ENCODE assay signal across 8 cellular contexts in the genomic region with DNA sequence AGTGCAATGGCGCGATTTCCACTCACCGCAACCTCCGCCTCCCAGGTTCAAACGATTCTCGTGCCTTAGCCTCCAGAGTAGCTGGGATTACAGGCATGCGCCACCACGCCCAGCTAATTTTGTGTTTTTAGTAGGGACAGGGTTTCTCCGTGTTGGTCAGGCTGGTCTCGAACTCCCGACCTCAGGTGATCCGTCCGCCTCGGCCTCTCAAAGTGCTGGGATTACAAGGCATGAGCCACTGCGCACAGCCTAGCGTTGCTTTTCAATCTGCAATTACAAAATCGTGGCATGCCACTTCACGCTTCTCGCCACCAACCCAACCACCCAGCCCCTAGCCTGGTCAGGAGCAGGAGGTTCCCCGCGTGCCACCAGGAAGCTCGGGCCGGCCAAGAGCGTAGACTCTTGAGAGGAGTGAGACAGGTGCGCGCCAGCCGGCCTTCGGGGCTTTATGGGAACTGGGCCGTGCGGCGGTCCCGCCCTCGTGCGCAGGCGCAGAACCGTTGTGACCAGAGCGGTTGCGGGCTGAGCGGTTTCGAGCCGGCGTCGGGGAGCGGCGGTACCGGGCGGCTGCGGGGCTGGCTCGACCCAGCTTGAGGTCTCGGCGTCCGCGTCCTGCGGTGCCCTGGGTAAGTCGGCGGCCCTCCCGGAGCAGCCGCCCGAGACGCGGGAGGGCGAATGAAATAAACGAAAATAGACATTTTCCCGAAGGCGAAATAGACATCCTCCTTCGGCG. TPM values are rescaled to one million over a fixed set of nuclear protein-coding genes. Genes with fewer than 3 reads are reported as not detected.
DNase-seq lines count a peak whose midpoint lies in the region; ATAC-seq, FAIRE-seq and TF ChIP-seq lines count a peak whose summit lies in the region.

A gene (plus strand): TSS at position 500 of the 733 bp plus-strand sequence. CDS start 530 bp downstream, outside the sequence.

- POLR2A ChIA-PET in AG04449 (lab: Yijun Ruan, JAX): no interaction called here

- H3K9me3 ChIP-seq in hepatocyte (ENCODE audit: low read depth): no peaks in the 10 kb centered on the region

- CTCF ChIA-PET in AG04449 (lab: Yijun Ruan, JAX): interaction anchor here (1.0 to 5.0 kb wide), 5 partner anchors 15 to 44 kb away, joined by 3 to 58 read pairs (median 5); no protein-coding TSS in a partner anchor

- H3K9ac ChIP-seq in rectal smooth muscle tissue (ENCODE audit: low read length): no peak within 1 kb of the TSS

- H3K27me3 ChIP-seq in hepatocyte: peaks cover 7% of the 10 kb centered on the region
- H3K27me3 ChIP-seq in rectal smooth muscle tissue (ENCODE audit: control insufficient read depth, insufficient read depth, low read length): no peaks in the 10 kb centered on the region

- H3K27ac ChIP-seq in hepatocyte (no peak within 1 kb of the TSS), rectal smooth muscle tissue (ENCODE audit: low read depth, low read length) (no peak within 1 kb of the TSS)

- 23% methylated on average over 67 of the region's 67 CpGs for WGBS in hepatocyte (ENCODE audit: low lambda C conversion rate, missing lambda C conversion rate)

- no peaks in the 10 kb centered on the region for H3K79me2 ChIP-seq in hepatocyte

- H3K9me2 ChIP-seq in hepatocyte (replicated peaks; ENCODE audit: insufficient read depth): no peaks in the 10 kb centered on the region

- H3K4me2 ChIP-seq in hepatocyte: peak within 1 kb of the TSS; percentile 96

- H3K4me1 ChIP-seq in hepatocyte (ENCODE audit: insufficient read depth): no peaks in the 10 kb centered on the region
- H3K4me1 ChIP-seq in rectal smooth muscle tissue (ENCODE audit: control insufficient read depth, insufficient read depth, low read length): no peaks in the 10 kb centered on the region

- peak within 1 kb of the TSS; percentile 81 for H2AFZ ChIP-seq in hepatocyte

- peak; percentile 79 for ATAC-seq in GM19397 (IDR thresholded peaks at IDR 0.05; ENCODE audit: unreplicated experiment)

- FAIRE-seq in urothelium cell line (lab: Jason Lieb, UNC): no peak

- DNase-seq in AG04449 (ENCODE audit: low read depth, low spot score): no peak
- DNase-seq in NCI-H1417 treated with DMSO at 0.1 percent for 48 hours (lab: John Stamatoyannopoulos, UW): peak; percentile 34
- peak; percentile 3 for DNase-seq in astrocyte of the cerebellum (ENCODE audit: low read depth)
- DNase-seq in hepatocyte (ENCODE audit: low spot score): peak; percentile 91
- DNase-seq in urothelium cell line (ENCODE audit: low spot score): peak; percentile 74

- no peaks in the 10 kb centered on the region for H3K36me3 ChIP-seq in hepatocyte (replicated peaks; ENCODE audit: insufficient read depth, low read depth)
- no peaks in the 10 kb centered on the region for H3K36me3 ChIP-seq in rectal smooth muscle tissue (ENCODE audit: control insufficient read depth, insufficient read depth, low read length)

- no peaks in the 10 kb centered on the region for H4K20me1 ChIP-seq in hepatocyte (ENCODE audit: insufficient read depth, poor library complexity, severe bottlenecking)

- TF ChIP-seq CTCF in AG04449 (IDR thresholded peaks at IDR 0.05; ENCODE audit: insufficient read depth, low read length, missing control alignments) (no peak), astrocyte of the cerebellum (IDR thresholded peaks at IDR 0.05; ENCODE audit: low read depth, low read length, missing control alignments) (no peak), hepatocyte (IDR thresholded peaks at IDR 0.05; ENCODE audit: poor library complexity) (no peak)

- in situ Hi-C loops in astrocyte of the cerebellum (cut with HindIII; ENCODE audit: low sequenced_read_pairs): no loop called here

- intact Hi-C loops in T-helper 2 cell treated with Interferon-gamma antibody and Interleukin-4, amounts not matched to agents 100 ng/mL and 5 ng/mL, for 36 hours (cut with micrococcal nuclease): no loop called here

- H3K4me3 ChIP-seq in AG04449 (ENCODE audit: low read depth, low read length): peak within 1 kb of the TSS; percentile 63
- H3K4me3 ChIP-seq in astrocyte of the cerebellum (ENCODE audit: low read depth, low read length): peak within 1 kb of the TSS; percentile 60
- H3K4me3 ChIP-seq in hepatocyte: peak within 1 kb of the TSS; percentile 34
- peak within 1 kb of the TSS; percentile 69 for H3K4me3 ChIP-seq in rectal smooth muscle tissue (ENCODE audit: low read length)

RNA-seq across cellular contexts. Expression of the gene that starts here (rescaled TPM):
- 10.8 and 11.3 TPM in 2 replicates for total RNA-seq in T-helper 2 cell treated with Interferon-gamma antibody and Interleukin-4, amounts not matched to agents 100 ng/mL and 5 ng/mL, for 36 hours
- 5.1 and 9.5 TPM in 2 replicates for total RNA-seq in hepatocyte
- polyA plus RNA-seq in hepatocyte: 18.6 and 20.4 TPM in 2 replicates
